Comparison of ENCODE assay signal across 1 cellular context in the genomic region with DNA sequence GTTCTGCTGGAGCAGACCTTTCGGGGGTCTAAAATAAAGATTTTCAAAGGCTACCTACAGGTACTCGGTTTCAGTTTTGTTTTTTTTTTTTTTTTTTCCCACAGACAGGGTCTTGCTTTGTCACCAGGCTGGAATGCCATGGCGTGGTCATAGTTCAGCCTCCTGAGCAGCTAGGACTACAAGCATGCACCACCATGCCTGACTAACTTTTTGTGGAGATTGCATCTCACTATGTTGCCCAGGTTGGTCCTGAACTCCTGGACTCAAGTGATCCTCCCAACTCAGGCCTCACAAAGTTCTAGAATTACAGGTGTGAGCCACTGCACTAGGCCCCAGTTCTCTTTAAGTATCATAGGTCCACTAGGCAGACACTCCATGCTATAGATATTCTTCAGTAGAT.
TF ChIP-seq lines count a peak whose summit lies in the region.

No MANE protein-coding gene starts in this region.

TF ChIP-seq in SK-N-SH treated with all-trans-retinoic acid at 6 μM for 48 hours, 23 proteins besides CTCF, POLR2A, EP300 and RAD21 (continued from another document):
- TF ChIP-seq, protein P1, sequence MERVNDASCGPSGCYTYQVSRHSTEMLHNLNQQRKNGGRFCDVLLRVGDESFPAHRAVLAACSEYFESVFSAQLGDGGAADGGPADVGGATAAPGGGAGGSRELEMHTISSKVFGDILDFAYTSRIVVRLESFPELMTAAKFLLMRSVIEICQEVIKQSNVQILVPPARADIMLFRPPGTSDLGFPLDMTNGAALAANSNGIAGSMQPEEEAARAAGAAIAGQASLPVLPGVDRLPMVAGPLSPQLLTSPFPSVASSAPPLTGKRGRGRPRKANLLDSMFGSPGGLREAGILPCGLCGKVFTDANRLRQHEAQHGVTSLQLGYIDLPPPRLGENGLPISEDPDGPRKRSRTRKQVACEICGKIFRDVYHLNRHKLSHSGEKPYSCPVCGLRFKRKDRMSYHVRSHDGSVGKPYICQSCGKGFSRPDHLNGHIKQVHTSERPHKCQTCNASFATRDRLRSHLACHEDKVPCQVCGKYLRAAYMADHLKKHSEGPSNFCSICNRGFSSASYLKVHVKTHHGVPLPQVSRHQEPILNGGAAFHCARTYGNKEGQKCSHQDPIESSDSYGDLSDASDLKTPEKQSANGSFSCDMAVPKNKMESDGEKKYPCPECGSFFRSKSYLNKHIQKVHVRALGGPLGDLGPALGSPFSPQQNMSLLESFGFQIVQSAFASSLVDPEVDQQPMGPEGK (CRISPR knock-in tag; IDR thresholded peaks at IDR 0.05; ENCODE audit: borderline replicate concordance), result no peak
- TF ChIP-seq ZNF70 (CRISPR knock-in tag; IDR thresholded peaks at IDR 0.05), result no peak
- no peak for TF ChIP-seq ZNF565 (CRISPR knock-in tag; conservative IDR thresholded peaks at IDR 0.05; ENCODE audit: low read depth)
- TF ChIP-seq ARNTL (CRISPR knock-in tag; IDR thresholded peaks at IDR 0.05; ENCODE audit: borderline replicate concordance, low read depth), result no peak
- TF ChIP-seq, protein P2, sequence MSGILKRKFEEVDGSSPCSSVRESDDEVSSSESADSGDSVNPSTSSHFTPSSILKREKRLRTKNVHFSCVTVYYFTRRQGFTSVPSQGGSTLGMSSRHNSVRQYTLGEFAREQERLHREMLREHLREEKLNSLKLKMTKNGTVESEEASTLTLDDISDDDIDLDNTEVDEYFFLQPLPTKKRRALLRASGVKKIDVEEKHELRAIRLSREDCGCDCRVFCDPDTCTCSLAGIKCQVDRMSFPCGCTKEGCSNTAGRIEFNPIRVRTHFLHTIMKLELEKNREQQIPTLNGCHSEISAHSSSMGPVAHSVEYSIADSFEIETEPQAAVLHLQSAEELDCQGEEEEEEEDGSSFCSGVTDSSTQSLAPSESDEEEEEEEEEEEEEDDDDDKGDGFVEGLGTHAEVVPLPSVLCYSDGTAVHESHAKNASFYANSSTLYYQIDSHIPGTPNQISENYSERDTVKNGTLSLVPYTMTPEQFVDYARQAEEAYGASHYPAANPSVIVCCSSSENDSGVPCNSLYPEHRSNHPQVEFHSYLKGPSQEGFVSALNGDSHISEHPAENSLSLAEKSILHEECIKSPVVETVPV (CRISPR knock-in tag; IDR thresholded peaks at IDR 0.05), result no peak
- no peak for TF ChIP-seq SNAI2 (CRISPR knock-in tag; IDR thresholded peaks at IDR 0.05)
- TF ChIP-seq, protein P3, sequence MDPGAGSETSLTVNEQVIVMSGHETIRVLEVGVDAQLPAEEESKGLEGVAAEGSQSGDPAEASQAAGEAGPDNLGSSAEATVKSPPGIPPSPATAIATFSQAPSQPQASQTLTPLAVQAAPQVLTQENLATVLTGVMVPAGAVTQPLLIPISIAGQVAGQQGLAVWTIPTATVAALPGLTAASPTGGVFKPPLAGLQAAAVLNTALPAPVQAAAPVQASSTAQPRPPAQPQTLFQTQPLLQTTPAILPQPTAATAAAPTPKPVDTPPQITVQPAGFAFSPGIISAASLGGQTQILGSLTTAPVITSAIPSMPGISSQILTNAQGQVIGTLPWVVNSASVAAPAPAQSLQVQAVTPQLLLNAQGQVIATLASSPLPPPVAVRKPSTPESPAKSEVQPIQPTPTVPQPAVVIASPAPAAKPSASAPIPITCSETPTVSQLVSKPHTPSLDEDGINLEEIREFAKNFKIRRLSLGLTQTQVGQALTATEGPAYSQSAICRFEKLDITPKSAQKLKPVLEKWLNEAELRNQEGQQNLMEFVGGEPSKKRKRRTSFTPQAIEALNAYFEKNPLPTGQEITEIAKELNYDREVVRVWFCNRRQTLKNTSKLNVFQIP (CRISPR knock-in tag; IDR thresholded peaks at IDR 0.05; ENCODE audit: borderline replicate concordance, low read depth), result no peak
